ENCODE assay signal across 22 cellular contexts in genomic region chr2:9298583-9298982, GRCh38.
A peak's percentile ranks its signal among the peaks of the same experiment; 100 is the strongest.
DNase-seq lines count a peak whose midpoint lies in the region; ATAC-seq, FAIRE-seq and TF ChIP-seq lines count a peak whose summit lies in the region.
"Had no signal": no experiment of that assay in that cellular context is flagged by ENCODE, and none has a peak within 500 bp of the region (broad histone marks: within the 10 kb centered on the region; RNA-seq: fewer than 3 reads in every experiment).

No MANE protein-coding gene starts in this region.

- no peak for ATAC-seq in right cardiac atrium
- ATAC-seq in HG03521 (IDR thresholded peaks at IDR 0.05; ENCODE audit: unreplicated experiment): no peak

- peaks cover 0 to 2% of the 10 kb centered on the region in 2 experiments for H4K20me1 ChIP-seq in H1 (replicated peaks in 1 of 2; ENCODE audit: control insufficient read depth in 1 of 2, insufficient read depth in 2 of 2, low read length in 2 of 2)

- H3K56ac ChIP-seq in H1 (replicated peaks; ENCODE audit: insufficient read length, low read depth, low read length): no peak overlapping the region

- TF ChIP-seq RAD21 in H1 (IDR thresholded peaks at IDR 0.05 in 1 of 2, conservative IDR thresholded peaks at IDR 0.05 in 1 of 2; ENCODE audit: low read depth in 2 of 2, low read length in 2 of 2): no peak

- H3K79me2 ChIP-seq in H1 (ENCODE audit: control insufficient read depth in 1 of 2, insufficient read depth in 2 of 2, low read length in 2 of 2): no peaks in the 10 kb centered on the region; a peak in 1 of 4 replicates

- H3K4me1 ChIP-seq in left ventricle myocardium inferior (peaks cover 64% of the 10 kb centered on the region), right cardiac atrium (ENCODE audit: control insufficient read depth, insufficient read depth, low read length) (peaks cover 7% of the 10 kb centered on the region), H1 (replicated peaks in 1 of 4; ENCODE audit: control insufficient read depth in 3 of 4, insufficient read depth in 4 of 4, low read length in 3 of 4) (no peaks in the 10 kb centered on the region; a peak in 1 of 7 replicates), muscle layer of colon (ENCODE audit: insufficient read depth, low read length) (peaks cover 67% of the 10 kb centered on the region), ascending aorta (peaks cover 0 to 16% of the 10 kb centered on the region in 2 donors)

- TF ChIP-seq POLR2A in H1 (IDR thresholded peaks at IDR 0.05; ENCODE audit: control extremely low read depth in 1 of 2, low read depth in 2 of 2, low read length in 2 of 2) (no peak), H54 (IDR thresholded peaks at IDR 0.05; ENCODE audit: low read depth, low read length) (no peak)

- H2AFZ ChIP-seq in H1 (ENCODE audit: low read length): no peak overlapping the region

- intact Hi-C loops in left ventricle myocardium inferior (cut with micrococcal nuclease) (no loop called here), right cardiac atrium (cut with DNase I) (no loop called here), ascending aorta (cut with DNase I) (no loop called here)

- H3K27me3 ChIP-seq in left ventricle myocardium inferior (ENCODE audit: low read depth) (no peaks in the 10 kb centered on the region), right cardiac atrium (ENCODE audit: control insufficient read depth, insufficient read depth) (no peaks in the 10 kb centered on the region), H1 (replicated peaks in 1 of 4; ENCODE audit: control insufficient read depth in 3 of 4, extremely low read depth in 1 of 4, insufficient read depth in 3 of 4, low read length in 3 of 4) (no peaks in the 10 kb centered on the region), muscle layer of colon (ENCODE audit: control insufficient read depth in 1 of 2, insufficient read depth in 2 of 2, low read length in 2 of 2) (no peaks in the 10 kb centered on the region), ascending aorta (no peaks in the 10 kb centered on the region)

- H3K27ac ChIP-seq in left ventricle myocardium inferior (replicated peaks) (peak overlapping the region; percentile 31), right cardiac atrium (ENCODE audit: low read length) (no peak overlapping the region), H1 (ENCODE audit: low read depth, low read length) (no peak overlapping the region), muscle layer of colon (ENCODE audit: low read depth, low read length) (peak overlapping the region; percentile 67), substantia nigra (ENCODE audit: low read depth, low read length, poor library complexity, severe bottlenecking) (peak overlapping the region; percentile 14), ascending aorta (peak overlapping the region in 1 of 2 donors; percentile 0)

- no peak overlapping the region for H3K9ac ChIP-seq in H1 (replicated peaks in 1 of 4; ENCODE audit: extremely low read depth in 1 of 4, low read depth in 3 of 4, low read length in 3 of 4)
- H3K9ac ChIP-seq in muscle layer of colon (ENCODE audit: low read length): no peak overlapping the region

- no peak overlapping the region for H3K23ac ChIP-seq in H1 (ENCODE audit: insufficient read length)

- H3K9me3 ChIP-seq in left ventricle myocardium inferior (replicated peaks): no peaks in the 10 kb centered on the region
- H3K9me3 ChIP-seq in right cardiac atrium (ENCODE audit: control insufficient read depth, low read length): no peaks in the 10 kb centered on the region
- H3K9me3 ChIP-seq in H1 (ENCODE audit: insufficient read depth in 2 of 2, low read depth in 1 of 2, low read length in 1 of 2): no peaks in the 10 kb centered on the region
- no peaks in the 10 kb centered on the region for H3K9me3 ChIP-seq in muscle layer of colon (ENCODE audit: low read length)
- H3K9me3 ChIP-seq in ascending aorta: no peaks in the 10 kb centered on the region

- no peak for FAIRE-seq in H1 (lab: Jason Lieb, UNC)
- FAIRE-seq in H54 (lab: Jason Lieb, UNC): no peak
- FAIRE-seq: A204.1, D721Med had no signal

- H3K79me1 ChIP-seq in H1 (ENCODE audit: low read depth, low read length): no peaks in the 10 kb centered on the region

- H3K18ac ChIP-seq in H1 (ENCODE audit: extremely low read depth, low read length): no peak overlapping the region

- H3K4me3 ChIP-seq in left ventricle myocardium inferior (no peak overlapping the region), right cardiac atrium (ENCODE audit: low read length) (no peak overlapping the region), H1 (ENCODE audit: extremely low read depth in 1 of 4, insufficient read depth in 2 of 4, low read depth in 3 of 4, low read length in 4 of 4) (no peak overlapping the region), muscle layer of colon (ENCODE audit: low read depth in 1 of 2, low read length in 2 of 2) (no peak overlapping the region), ascending aorta (no peak overlapping the region)

- H3K23me2 ChIP-seq in H1 (ENCODE audit: low read depth, low read length): no peaks in the 10 kb centered on the region

- no peak overlapping the region for H4K91ac ChIP-seq in H1 (replicated peaks; ENCODE audit: insufficient read length, low read length)

- H3K14ac ChIP-seq in H1 (ENCODE audit: insufficient read length): no peak overlapping the region

- no peak overlapping the region for H2AK5ac ChIP-seq in H1 (ENCODE audit: low read depth, low read length)

- H2BK5ac ChIP-seq in H1 (ENCODE audit: low read depth, low read length): no peak overlapping the region

- H3K4ac ChIP-seq in H1 (replicated peaks; ENCODE audit: insufficient read length, low read depth, low read length): no peak overlapping the region

- H3K36me3 ChIP-seq in left ventricle myocardium inferior (no peaks in the 10 kb centered on the region), H1 (ENCODE audit: control insufficient read depth in 2 of 4, insufficient read depth in 4 of 4, low read length in 3 of 4) (no peaks in the 10 kb centered on the region; a peak in 1 of 8 replicates), muscle layer of colon (ENCODE audit: insufficient read depth, low read length) (no peaks in the 10 kb centered on the region), ascending aorta (peaks cover 0 to 5% of the 10 kb centered on the region in 2 donors)

- POLR2A ChIA-PET in H1 (lab: Charles Lee; ENCODE audit: partially characterized antibody): no interaction called here

- WGBS in right cardiac atrium: 88% methylated on average over 7 of the region's 7 CpGs
- WGBS in H1 (ENCODE audit: extremely low coverage in 1 of 2, insufficient coverage in 1 of 2, insufficient read length in 1 of 2, insufficient replicate concordance in 2 of 2, low coverage in 1 of 2, low lambda C conversion rate in 2 of 2, missing lambda C conversion rate in 1 of 2), 2 experiments: 92% methylated on average over 7 of the region's 7 CpGs; no CpG with 5 or more reads in 1 of the 2 experiments

- H2BK15ac ChIP-seq in H1 (ENCODE audit: low read length): no peak overlapping the region

- peak overlapping the region; percentile 30 for H4K8ac ChIP-seq in H1 (ENCODE audit: extremely low read depth, insufficient read depth, low read length)

- DNase-seq in left ventricle myocardium inferior (no peak), right cardiac atrium (no peak), H1 (ENCODE audit: low read depth in 1 of 2, low spot score in 2 of 2) (no peak), substantia nigra (lab: John Stamatoyannopoulos, UW) (no peak), H54 (ENCODE audit: insufficient read length, low spot score) (no peak), ascending aorta (ENCODE audit: low spot score in 2 of 2) (no peak)
- DNase-seq: DMS53; GDM1; H9; KG1; NCI-H1092 treated with DMSO at 0.1 percent for 48 hours; NCI-H1436 treated with DMSO at 0.1 percent for 48 hours; NCI-H1930; NCI-H2171; NCI-H345; NCI-H524; NCI-H774; NK-92 treated with Interleukin-12 subunit alpha and Interleukin-12 subunit beta, amount 100 ng/mL, for 24 hours had no signal

- no peak overlapping the region for H2BK20ac ChIP-seq in H1 (ENCODE audit: low read length)

- TF ChIP-seq EP300 in H1 (IDR thresholded peaks at IDR 0.05; ENCODE audit: borderline replicate concordance in 1 of 2, low read depth in 2 of 2, low read length in 2 of 2): no peak

- CTCF ChIA-PET in H1 (lab: Charles Lee; ENCODE audit: partially characterized antibody): interaction anchor here (0.5 to 2.3 kb wide), 7 partner anchors 8 to 157 kb away, joined by 3 to 7 read pairs (median 4); no protein-coding TSS in a partner anchor

- no peak overlapping the region for H2BK120ac ChIP-seq in H1 (replicated peaks; ENCODE audit: low read depth, low read length)

- H4K5ac ChIP-seq in H1 (ENCODE audit: insufficient read length, low read depth, low read length): no peak overlapping the region

- no peak overlapping the region for H2BK12ac ChIP-seq in H1 (ENCODE audit: low read depth, low read length)

- no peak for TF ChIP-seq CTCF in left ventricle myocardium inferior (IDR thresholded peaks at IDR 0.05; ENCODE audit: borderline replicate concordance)
- no peak for TF ChIP-seq CTCF in H1 (IDR thresholded peaks at IDR 0.05; ENCODE audit: control extremely low read depth in 1 of 3, insufficient read depth in 1 of 3, low read depth in 1 of 3, low read length in 3 of 3)
- TF ChIP-seq CTCF in ascending aorta (IDR thresholded peaks at IDR 0.05): no peak

- H3K4me2 ChIP-seq in H1 (ENCODE audit: insufficient read depth in 1 of 2, low read depth in 2 of 2, low read length in 2 of 2): no peak overlapping the region

TF ChIP-seq in H1, 55 proteins besides CTCF, POLR2A, EP300 and RAD21 (continues in another document):
- TF ChIP-seq BRCA1 (IDR thresholded peaks at IDR 0.05; ENCODE audit: low read depth, low read length) (no peak), JUND (IDR thresholded peaks at IDR 0.05; ENCODE audit: low read length) (no peak), RNF2 (IDR thresholded peaks at IDR 0.05; ENCODE audit: borderline replicate concordance, low read depth, low read length, missing control alignments, poor library complexity, severe bottlenecking) (no peak), SIN3A (conservative IDR thresholded peaks at IDR 0.05 in 1 of 2, IDR thresholded peaks at IDR 0.05 in 1 of 2; ENCODE audit: low read depth in 1 of 2, low read length in 2 of 2) (no peak), SP4 (IDR thresholded peaks at IDR 0.05; ENCODE audit: low read length) (no peak), CHD1 (IDR thresholded peaks at IDR 0.05; ENCODE audit: low read depth, low read length) (no peak), POU5F1 (IDR thresholded peaks at IDR 0.05; ENCODE audit: low read depth, low read length) (no peak), TEAD4 (IDR thresholded peaks at IDR 0.05; ENCODE audit: low read depth, low read length) (no peak), SAP30 (IDR thresholded peaks at IDR 0.05; ENCODE audit: insufficient read depth, insufficient replicate concordance, low read length) (no peak)

Comparison
In these comparisons a context has a peak if more than half of its experiments do, and no peak if none do; other contexts are left out.
1. H3K27ac ChIP-seq: peak in left ventricle myocardium inferior (single experiment), muscle layer of colon (single experiment) and substantia nigra (single experiment); none in right cardiac atrium (single experiment) and H1 (single experiment).